9 cellular contexts compared by ENCODE assay signal in genomic region chr1:151994956-151995355, GRCh38. TPM values are rescaled to one million over a fixed set of nuclear protein-coding genes. Genes with fewer than 3 reads are reported as not detected.
DNase-seq lines count a peak whose midpoint lies in the region; ATAC-seq and TF ChIP-seq lines count a peak whose summit lies in the region.
"Had no signal": no experiment of that assay in that cellular context is flagged by ENCODE, and none has a peak within 500 bp of the region (broad histone marks: within the 10 kb centered on the region; RNA-seq: fewer than 3 reads in every experiment).

No MANE protein-coding gene starts in this region.

- H3K27ac Mint-ChIP-seq in activated CD4-positive, alpha-beta T cell treated with anti-CD3 and anti-CD28 coated beads, Interleukin-2, amount 10 ng/mL, durations not matched to agents 7 days and 5 days, result peak overlapping the region; percentile 65
- peak overlapping the region; percentile 96 for H3K27ac Mint-ChIP-seq in T-helper 17 cell

- no peak overlapping the region for H3K4me3 ChIP-seq in fibroblast of villous mesenchyme (ENCODE audit: low read depth, low read length)
- no peak overlapping the region for H3K4me3 ChIP-seq in suprapubic skin

- ATAC-seq in T-helper 17 cell (no peak), GM19328 (IDR thresholded peaks at IDR 0.05; ENCODE audit: unreplicated experiment) (no peak), GM19324 (IDR thresholded peaks at IDR 0.05; ENCODE audit: low FRiP score, unreplicated experiment) (no peak)

- H3K27ac ChIP-seq in suprapubic skin, result peak overlapping the region; percentile 95

- no peaks in the 10 kb centered on the region for H3K27me3 ChIP-seq in suprapubic skin

- WGBS in suprapubic skin, result 31% methylated on average over 6 of the region's 6 CpGs

- H3K27me3 Mint-ChIP-seq in activated CD4-positive, alpha-beta T cell treated with anti-CD3 and anti-CD28 coated beads, Interleukin-2, amount 10 ng/mL, durations not matched to agents 7 days and 5 days, result peaks cover 7% of the 10 kb centered on the region
- no peaks in the 10 kb centered on the region for H3K27me3 Mint-ChIP-seq in T-helper 17 cell

- TF ChIP-seq CTCF in fibroblast of villous mesenchyme (IDR thresholded peaks at IDR 0.05; ENCODE audit: insufficient read depth, low read depth, low read length) (no peak), suprapubic skin (IDR thresholded peaks at IDR 0.05) (no peak)

- POLR2A ChIA-PET in activated CD4-positive, alpha-beta T cell treated with anti-CD3 and anti-CD28 coated beads, Interleukin-2, amount 10 ng/mL, durations not matched to agents 7 days and 5 days (lab: Charles Lee), result interaction anchor here (0.8 kb wide), 1 partner anchor 27 kb away, joined by 3 read pairs; no protein-coding TSS in a partner anchor

- H3K36me3 ChIP-seq in suprapubic skin, result no peaks in the 10 kb centered on the region

- CTCF ChIA-PET in activated CD4-positive, alpha-beta T cell treated with anti-CD3 and anti-CD28 coated beads, Interleukin-2, amount 10 ng/mL, durations not matched to agents 7 days and 5 days (lab: Charles Lee), result interaction anchor here (0.6 to 2.1 kb wide), 2 partner anchors 19 to 174 kb away, joined by 3 to 9 read pairs; no protein-coding TSS in a partner anchor

- no peaks in the 10 kb centered on the region for H3K9me3 Mint-ChIP-seq in activated CD4-positive, alpha-beta T cell treated with anti-CD3 and anti-CD28 coated beads, Interleukin-2, amount 10 ng/mL, durations not matched to agents 7 days and 5 days

- DNase-seq in activated CD4-positive, alpha-beta T cell treated with anti-CD3 and anti-CD28 coated beads, Interleukin-2, amount 10 ng/mL, durations not matched to agents 7 days and 5 days, result no peak
- DNase-seq in activated CD4-positive, alpha-beta T cell treated with anti-CD3 and anti-CD28 coated beads, Interleukin-2, amount 50 U/mL, for 4 hours, result no peak
- DNase-seq in T-helper 17 cell (no peak), fibroblast of villous mesenchyme (ENCODE audit: low read depth) (peak; percentile 59), suprapubic skin (ENCODE audit: low spot score in 2 of 2) (no peak), KG1 (lab: John Stamatoyannopoulos, UW) (no peak)
- DNase-seq: DND-41 had no signal

- peaks cover 38% of the 10 kb centered on the region for H3K4me1 Mint-ChIP-seq in activated CD4-positive, alpha-beta T cell treated with anti-CD3 and anti-CD28 coated beads, Interleukin-2, amount 10 ng/mL, durations not matched to agents 7 days and 5 days
- peaks cover 34% of the 10 kb centered on the region for H3K4me1 Mint-ChIP-seq in T-helper 17 cell

- no peak for TF ChIP-seq EP300 in suprapubic skin (IDR thresholded peaks at IDR 0.05)

- peaks cover 43% of the 10 kb centered on the region for H3K4me1 ChIP-seq in suprapubic skin

- peaks cover 26% of the 10 kb centered on the region for H3K36me3 Mint-ChIP-seq in activated CD4-positive, alpha-beta T cell treated with anti-CD3 and anti-CD28 coated beads, Interleukin-2, amount 10 ng/mL, durations not matched to agents 7 days and 5 days (ENCODE audit: low read depth)
- H3K36me3 Mint-ChIP-seq in T-helper 17 cell (ENCODE audit: low read depth), result peaks cover 6% of the 10 kb centered on the region

- H3K9me3 ChIP-seq in T-helper 17 cell (ENCODE audit: control insufficient read depth, low read length, poor library complexity, severe bottlenecking), result no peaks in the 10 kb centered on the region
- no peaks in the 10 kb centered on the region for H3K9me3 ChIP-seq in suprapubic skin

- no peak for TF ChIP-seq POLR2A in suprapubic skin (IDR thresholded peaks at IDR 0.05)

- H3K4me3 Mint-ChIP-seq in activated CD4-positive, alpha-beta T cell treated with anti-CD3 and anti-CD28 coated beads, Interleukin-2, amount 10 ng/mL, durations not matched to agents 7 days and 5 days, result peak overlapping the region; percentile 11
- H3K4me3 Mint-ChIP-seq in T-helper 17 cell, result peak overlapping the region; percentile 52

RNA-seq across cellular contexts. Expression of gene S100A10, which starts 1.3 kb away (rescaled TPM):
- total RNA-seq in activated CD4-positive, alpha-beta T cell treated with anti-CD3 and anti-CD28 coated beads, Interleukin-2, amount 10 ng/mL, durations not matched to agents 7 days and 5 days, result 100 to 1,000 TPM; 561 to 662 TPM
- total RNA-seq in T-helper 17 cell (100 to 1,000 TPM; 317 to 349 TPM), fibroblast of villous mesenchyme (70.0 and 70.2 TPM in 2 replicates), suprapubic skin (100 to 1,000 TPM; 109 to 247 (median 171) TPM)

RNA-seq across cellular contexts. Expression of gene S100A11, which starts 41.8 kb away (rescaled TPM):
- 100 to 1,000 TPM; 367 to 412 TPM for total RNA-seq in activated CD4-positive, alpha-beta T cell treated with anti-CD3 and anti-CD28 coated beads, Interleukin-2, amount 10 ng/mL, durations not matched to agents 7 days and 5 days
- total RNA-seq in T-helper 17 cell, result 100 to 1,000 TPM in 1 of 2 donors, 10 to 100 TPM in 1; 76.4 to 117 TPM
- total RNA-seq in fibroblast of villous mesenchyme, result 126 and 197 TPM in 2 replicates
- 100 to 1,000 TPM; 431 to 722 (median 606) TPM for total RNA-seq in suprapubic skin
